1 cellular context compared by ENCODE assay signal in genomic region chr1:231190456-231190855, GRCh38.
A peak's percentile ranks its signal among the peaks of the same experiment; 100 is the strongest.
TF ChIP-seq lines count a peak whose summit lies in the region.

No MANE protein-coding gene starts in this region.

TF ChIP-seq in K562, 482 proteins besides CTCF, POLR2A, EP300 and RAD21:
- no peak for TF ChIP-seq ZNF24 (IDR thresholded peaks at IDR 0.05)
- TF ChIP-seq, protein P1, sequence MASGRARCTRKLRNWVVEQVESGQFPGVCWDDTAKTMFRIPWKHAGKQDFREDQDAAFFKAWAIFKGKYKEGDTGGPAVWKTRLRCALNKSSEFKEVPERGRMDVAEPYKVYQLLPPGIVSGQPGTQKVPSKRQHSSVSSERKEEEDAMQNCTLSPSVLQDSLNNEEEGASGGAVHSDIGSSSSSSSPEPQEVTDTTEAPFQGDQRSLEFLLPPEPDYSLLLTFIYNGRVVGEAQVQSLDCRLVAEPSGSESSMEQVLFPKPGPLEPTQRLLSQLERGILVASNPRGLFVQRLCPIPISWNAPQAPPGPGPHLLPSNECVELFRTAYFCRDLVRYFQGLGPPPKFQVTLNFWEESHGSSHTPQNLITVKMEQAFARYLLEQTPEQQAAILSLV (tag; IDR thresholded peaks at IDR 0.05): no peak
- TF ChIP-seq MED1 (CRISPR knock-in tag; IDR thresholded peaks at IDR 0.05; ENCODE audit: borderline replicate concordance): 0 out of 2 replicates have a peak, but pooled peaks have one; percentile 31
- no peak for TF ChIP-seq E2F1 (CRISPR knock-in tag; IDR thresholded peaks at IDR 0.05)
